2 cellular contexts compared by ENCODE assay signal in the genomic region with DNA sequence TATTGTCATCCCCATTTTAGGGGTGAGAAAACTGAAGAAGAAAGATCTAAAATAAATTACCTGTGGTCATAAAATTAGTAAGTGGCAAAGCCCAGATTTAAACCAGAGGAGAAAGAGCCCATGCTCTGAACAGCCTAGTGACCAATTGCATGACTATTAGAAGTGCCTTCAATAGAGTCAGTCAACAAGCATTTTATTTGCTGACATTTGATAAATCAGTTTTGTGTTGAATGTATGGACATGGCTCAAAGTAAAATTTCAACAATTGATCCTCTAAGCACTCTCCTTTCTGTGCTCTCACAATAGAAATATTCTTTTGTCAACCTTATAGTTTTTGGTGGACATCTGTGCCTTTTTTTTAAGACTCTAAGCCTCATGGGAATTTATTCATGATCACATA.
TF ChIP-seq lines count a peak whose summit lies in the region.

No MANE protein-coding gene starts in this region.

TF ChIP-seq in A549, 52 proteins besides CTCF, POLR2A, EP300 and RAD21:
- TF ChIP-seq HES2 (IDR thresholded peaks at IDR 0.05) = no peak
- TF ChIP-seq MAFK (IDR thresholded peaks at IDR 0.05; ENCODE audit: partially characterized antibody) = peak; percentile 68
- no peak for TF ChIP-seq SMC3 (IDR thresholded peaks at IDR 0.05)
- no peak for TF ChIP-seq NFE2L2 (conservative IDR thresholded peaks at IDR 0.05; ENCODE audit: low read length)
- TF ChIP-seq USF2 (IDR thresholded peaks at IDR 0.05) = no peak
- no peak for TF ChIP-seq MYC (IDR thresholded peaks at IDR 0.05; ENCODE audit: borderline replicate concordance, low read length)

TF ChIP-seq in IMR-90, 13 proteins besides CTCF, POLR2A, EP300 and RAD21:
- peak; percentile 35; the same call in 1 of the 2 replicates for TF ChIP-seq MAFK (IDR thresholded peaks at IDR 0.05; ENCODE audit: low read depth, low read length)
- TF ChIP-seq CHD1 (IDR thresholded peaks at IDR 0.05; ENCODE audit: low read depth, low read length) = no peak
- TF ChIP-seq BHLHE40 (IDR thresholded peaks at IDR 0.05; ENCODE audit: low read depth, low read length) = no peak
- no peak for TF ChIP-seq MXI1 (IDR thresholded peaks at IDR 0.05; ENCODE audit: borderline replicate concordance, low read depth, low read length)
- TF ChIP-seq MAZ (IDR thresholded peaks at IDR 0.05; ENCODE audit: borderline replicate concordance, low read depth, low read length) = no peak
- TF ChIP-seq FOS (IDR thresholded peaks at IDR 0.05; ENCODE audit: low read depth, low read length) = no peak
